15 cellular contexts compared by ENCODE assay signal in genomic region chr9:3541206-3541605, GRCh38. TPM values are rescaled to one million over a fixed set of nuclear protein-coding genes. Genes with fewer than 3 reads are reported as not detected.
DNase-seq lines count a peak whose midpoint lies in the region; ATAC-seq and TF ChIP-seq lines count a peak whose summit lies in the region.
"Had no signal": no experiment of that assay in that cellular context is flagged by ENCODE, and none has a peak within 500 bp of the region (broad histone marks: within the 10 kb centered on the region; RNA-seq: fewer than 3 reads in every experiment).

No MANE protein-coding gene starts in this region.

- no peak overlapping the region for H3K4me3 ChIP-seq in neural progenitor cell
- H3K4me3 ChIP-seq: BLaER1 treated with 17β-estradiol and CSF1 and Interleukin-3, amounts not matched to agents 10 nM and 100 nM; HAP-1 had no signal

- H3K9ac ChIP-seq in neural progenitor cell: no peak overlapping the region
- H3K9ac ChIP-seq: BLaER1 treated with 17β-estradiol and CSF1 and Interleukin-3, amounts not matched to agents 10 nM and 100 nM had no signal

- no peaks in the 10 kb centered on the region for H3K9me3 ChIP-seq in neural progenitor cell (ENCODE audit: low read depth)
- H3K9me3 ChIP-seq: BLaER1 treated with 17β-estradiol and CSF1 and Interleukin-3, amounts not matched to agents 10 nM and 100 nM; HAP-1 had no signal

- H3K4me1 ChIP-seq in neural progenitor cell: peaks cover 22% of the 10 kb centered on the region

- DNase-seq in NCI-H2227 (lab: John Stamatoyannopoulos, UW; ENCODE audit: unreplicated experiment) (peak; percentile 3), NCI-H2227 treated with DMSO at 0.1 percent for 48 hours (lab: John Stamatoyannopoulos, UW) (no peak), WTC11 (ENCODE audit: low spot score) (no peak), neural progenitor cell (ENCODE audit: low spot score) (peak; percentile 61), RWPE1 (ENCODE audit: low spot score) (no peak), erythroblast (lab: John Stamatoyannopoulos, UW) (no peak), activated gamma-delta T cell treated with Interleukin-2 at 50 U/mL for 16 hours (no peak)
- DNase-seq: 8988T; Calu3; CD8-positive, alpha-beta T cell; DMS79 treated with DMSO at 0.1 percent for 48 hours; GF-D8 had no signal

- H3K4me1 Mint-ChIP-seq in WTC11 (peaks cover 4% of the 10 kb centered on the region; the same call in 1 of the 2 replicates), neural progenitor cell (peaks cover 22% of the 10 kb centered on the region)

- peak overlapping the region; percentile 75 for H3K27ac ChIP-seq in neural progenitor cell
- H3K27ac ChIP-seq in RWPE1: no peak overlapping the region
- H3K27ac ChIP-seq: BLaER1 treated with 17β-estradiol and CSF1 and Interleukin-3, amounts not matched to agents 10 nM and 100 nM had no signal

- CTCF ChIA-PET in WTC11 (lab: Charles Lee): interaction anchor here (1.1 kb wide), 1 partner anchor 14 kb away, joined by 3 read pairs; no protein-coding TSS in a partner anchor
- CTCF ChIA-PET in RWPE1 (lab: Yijun Ruan, JAX): no interaction called here

- H2AFZ ChIP-seq in neural progenitor cell (replicated peaks): no peak overlapping the region

- no peaks in the 10 kb centered on the region for H3K36me3 ChIP-seq in neural progenitor cell
- H3K36me3 ChIP-seq: BLaER1 treated with 17β-estradiol and CSF1 and Interleukin-3, amounts not matched to agents 10 nM and 100 nM; HAP-1 had no signal

- peaks cover 13% of the 10 kb centered on the region for H3F3A ChIP-seq in neural progenitor cell (ENCODE audit: low read depth)

- H4K20me1 ChIP-seq in neural progenitor cell (ENCODE audit: low read depth): no peaks in the 10 kb centered on the region
- H4K20me1 ChIP-seq: BLaER1 treated with 17β-estradiol and CSF1 and Interleukin-3, amounts not matched to agents 10 nM and 100 nM had no signal

- ATAC-seq in WTC11: peak; percentile 36; the same call in 1 of the 2 replicates
- ATAC-seq: CD8-positive, alpha-beta T cell had no signal

- H3K9me3 Mint-ChIP-seq in WTC11 (no peaks in the 10 kb centered on the region; the same call in 1 of the 2 replicates), neural progenitor cell (peaks cover 15% of the 10 kb centered on the region)
- H3K9me3 Mint-ChIP-seq: CD8-positive, alpha-beta T cell had no signal

- H3K27ac Mint-ChIP-seq in WTC11 (peak overlapping the region; percentile 77; the same call in 1 of the 2 replicates), neural progenitor cell (peak overlapping the region; percentile 93)
- H3K27ac Mint-ChIP-seq: B cell; CD8-positive, alpha-beta T cell had no signal

- TF ChIP-seq CTCF in WTC11 (IDR thresholded peaks at IDR 0.05): no peak
- TF ChIP-seq CTCF in neural progenitor cell (IDR thresholded peaks at IDR 0.05): no peak
- no peak for TF ChIP-seq CTCF in RWPE1 (conservative IDR thresholded peaks at IDR 0.05; ENCODE audit: low read depth)

- TF ChIP-seq POLR2A in erythroblast (IDR thresholded peaks at IDR 0.05; ENCODE audit: low read length): no peak

- H3K79me2 ChIP-seq in neural progenitor cell (ENCODE audit: low read depth): no peaks in the 10 kb centered on the region

- H3K36me3 Mint-ChIP-seq in WTC11 (no peaks in the 10 kb centered on the region), neural progenitor cell (peaks cover 13% of the 10 kb centered on the region)
- H3K36me3 Mint-ChIP-seq: CD8-positive, alpha-beta T cell had no signal

- no peaks in the 10 kb centered on the region for H3K27me3 ChIP-seq in neural progenitor cell
- H3K27me3 ChIP-seq: BLaER1 treated with 17β-estradiol and CSF1 and Interleukin-3, amounts not matched to agents 10 nM and 100 nM had no signal

- H3K4me3 Mint-ChIP-seq in WTC11 (no peak overlapping the region), neural progenitor cell (peak overlapping the region; percentile 45)
- H3K4me3 Mint-ChIP-seq: B cell; CD8-positive, alpha-beta T cell had no signal

- no peaks in the 10 kb centered on the region for H3K27me3 Mint-ChIP-seq in WTC11 (ENCODE audit: low read depth)
- H3K27me3 Mint-ChIP-seq in neural progenitor cell (ENCODE audit: insufficient read depth, low read depth): no peaks in the 10 kb centered on the region
- H3K27me3 Mint-ChIP-seq: B cell had no signal

- H3K4me2 ChIP-seq in neural progenitor cell: peak overlapping the region; percentile 68
- H3K4me2 ChIP-seq: BLaER1 treated with 17β-estradiol and CSF1 and Interleukin-3, amounts not matched to agents 10 nM and 100 nM had no signal

- POLR2A ChIA-PET in WTC11 (lab: Charles Lee) (interaction anchor here (0.6 to 1.4 kb wide), 3 partner anchors 11 to 533 kb away, joined by 3 to 5 read pairs (median 3); no protein-coding TSS in a partner anchor), RWPE1 (lab: Yijun Ruan, JAX; ENCODE audit: low non-redundant PET) (no interaction called here)

TF ChIP-seq in WTC11, 78 proteins besides CTCF, POLR2A, EP300 and RAD21 (continues in another document):
- no peak for TF ChIP-seq MXD4 (CRISPR knock-in tag; IDR thresholded peaks at IDR 0.05; ENCODE audit: borderline replicate concordance)
- TF ChIP-seq CREB1 (CRISPR knock-in tag; IDR thresholded peaks at IDR 0.05): no peak
- TF ChIP-seq ATF6 (CRISPR knock-in tag; IDR thresholded peaks at IDR 0.05): no peak
- no peak for TF ChIP-seq JAZF1 (CRISPR knock-in tag; IDR thresholded peaks at IDR 0.05)
- no peak for TF ChIP-seq SMAD3 (CRISPR knock-in tag; IDR thresholded peaks at IDR 0.05; ENCODE audit: borderline replicate concordance)
- no peak for TF ChIP-seq PREB (CRISPR knock-in tag; IDR thresholded peaks at IDR 0.05; ENCODE audit: borderline replicate concordance)
- no peak for TF ChIP-seq ZSCAN18 (CRISPR knock-in tag; IDR thresholded peaks at IDR 0.05)
- no peak for TF ChIP-seq NFE2L1 (CRISPR knock-in tag; IDR thresholded peaks at IDR 0.05)
- no peak for TF ChIP-seq NR2C2 (CRISPR knock-in tag; IDR thresholded peaks at IDR 0.05)
- no peak for TF ChIP-seq MAX (CRISPR knock-in tag; IDR thresholded peaks at IDR 0.05)
- TF ChIP-seq ZNF396 (CRISPR knock-in tag; IDR thresholded peaks at IDR 0.05; ENCODE audit: borderline replicate concordance): no peak

RNA-seq across cellular contexts. Expression of gene RFX3, which starts 15.4 kb away (rescaled TPM):
- 13.3 to 17.5 TPM (median 13.7 TPM) in 3 replicates for total RNA-seq in WTC11 (2021)
- total RNA-seq in neural progenitor cell (ENCODE audit: low replicate concordance): 24.8 and 39.6 TPM in 2 replicates

Comparison
In these comparisons a context has a peak if more than half of its experiments do, and no peak if none do; other contexts are left out.
1. DNase-seq: peak in NCI-H2227 (single experiment) and neural progenitor cell (single experiment); none in NCI-H2227 treated with DMSO at 0.1 percent for 48 hours (single experiment), WTC11 (single experiment), RWPE1 (single experiment), erythroblast (0 of 2) and activated gamma-delta T cell treated with Interleukin-2 at 50 U/mL for 16 hours (single experiment).